ENCODE assay signal across 29 cellular contexts in the genomic region with DNA sequence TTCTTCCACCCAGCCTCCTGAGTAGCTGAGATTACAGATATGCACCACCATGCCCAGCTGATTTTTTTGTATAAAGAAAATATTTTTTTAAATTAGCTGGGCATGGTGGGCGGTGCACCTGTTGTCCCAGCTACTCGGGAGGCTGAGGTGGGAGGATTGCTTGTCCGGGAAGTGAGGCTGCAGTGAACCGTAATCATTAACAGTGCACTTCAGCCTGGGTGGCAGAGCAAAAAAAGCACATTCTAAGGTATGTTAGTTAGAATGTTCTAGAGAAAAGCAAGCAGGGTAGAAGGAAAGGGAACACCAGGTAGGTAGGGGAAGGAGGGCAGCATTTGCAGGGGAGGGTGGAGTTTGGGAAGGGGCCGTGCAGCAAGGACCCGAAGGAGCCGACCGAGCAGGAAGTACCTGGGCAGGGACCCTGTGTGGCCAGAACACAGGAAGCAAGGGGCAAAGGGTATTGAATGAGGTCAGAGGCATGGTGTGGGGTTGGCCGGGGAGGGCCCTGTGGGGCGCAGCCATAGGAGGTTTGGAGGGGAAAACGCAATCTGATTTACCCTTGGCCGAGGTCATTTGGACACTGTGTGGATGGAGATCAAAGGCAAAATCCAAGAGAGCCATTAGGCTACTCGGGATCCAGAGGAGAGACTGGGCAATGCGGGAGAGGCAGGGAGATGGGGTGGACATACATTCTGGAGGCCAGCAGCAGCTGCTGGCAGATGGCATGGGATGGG. TPM values are rescaled to one million over a fixed set of nuclear protein-coding genes. Genes with fewer than 3 reads are reported as not detected.
DNase-seq lines count a peak whose midpoint lies in the region; ATAC-seq and TF ChIP-seq lines count a peak whose summit lies in the region.
"Had no signal": no experiment of that assay in that cellular context is flagged by ENCODE, and none has a peak within 500 bp of the region (broad histone marks: within the 10 kb centered on the region; RNA-seq: fewer than 3 reads in every experiment).

No MANE protein-coding gene starts in this region.

- TF ChIP-seq CTCF in OCI-LY3 (IDR thresholded peaks at IDR 0.05; ENCODE audit: low read depth, low read length) (no peak), endodermal cell (conservative IDR thresholded peaks at IDR 0.05) (no peak), spleen (IDR thresholded peaks at IDR 0.05 in 8 of 11, conservative IDR thresholded peaks at IDR 0.05 in 3 of 11) (no peak), PC-9 (conservative IDR thresholded peaks at IDR 0.05) (no peak), Peyer's patch (IDR thresholded peaks at IDR 0.05) (no peak)

- H3K9ac ChIP-seq in OCI-LY3 (ENCODE audit: low read length), result peak overlapping the region; percentile 79
- no peak overlapping the region for H3K9ac ChIP-seq in endodermal cell (ENCODE audit: extremely low read depth, low read length, poor library complexity, severe bottlenecking)

- H3K4me3 ChIP-seq in OCI-LY3 (ENCODE audit: low read length) (peak overlapping the region; percentile 47), endodermal cell (ENCODE audit: low read length) (no peak overlapping the region), spleen (no peak overlapping the region), PC-9 (no peak overlapping the region), Peyer's patch (no peak overlapping the region)
- H3K4me3 ChIP-seq: smooth muscle cell had no signal

- no peak for DNase-seq in activated T-cell treated with anti-CD3 and anti-CD28 coated beads, Interleukin-2, amount 50 U/mL, for 24 hours
- no peak for DNase-seq in activated T-cell treated with anti-CD3 and anti-CD28 coated beads, Interleukin-2, amount 50 U/mL, for 72 hours
- DNase-seq in endodermal cell (no peak), spleen (no peak), 8988T (no peak), PC-9 (no peak), Peyer's patch (no peak)
- DNase-seq: activated CD4-positive, CD25-positive, alpha-beta regulatory T cell treated with anti-CD3 and anti-CD28 coated beads, Interleukin-2, amount 50 U/mL, for 72 hours; activated CD8-positive, alpha-beta T cell treated with anti-CD3 and anti-CD28 coated beads, Interleukin-2, amount 10 ng/mL, durations not matched to agents 7 days and 5 days; activated naive CD4-positive, alpha-beta T cell treated with anti-CD3 and anti-CD28 coated beads, Interleukin-2, amount 50 U/mL, for 16 hours; activated T-cell treated with anti-CD3 and anti-CD28 coated beads, Interleukin-2, amount 50 U/mL, for 1 hour; CD8-positive, alpha-beta memory T cell; effector CD8-positive, alpha-beta T cell; hypothalamus; islet precursor cell; NCI-H1417 treated with DMSO at 0.1 percent for 48 hours; NCI-H2107; NCI-H510A; nucleus accumbens; SHP77; stimulated activated CD4-positive, alpha-beta T cell treated with anti-CD3 and anti-CD28 coated beads, Interleukin-2, amount 100 ng/mL, for 48 hours; stimulated activated naive CD4-positive, alpha-beta T cell treated with Interleukin-2 at 50 U/mL for 16 hours; trophoblast cell had no signal

- H3K36me3 ChIP-seq in OCI-LY3 (replicated peaks; ENCODE audit: low read depth, low read length) (no peaks in the 10 kb centered on the region), endodermal cell (ENCODE audit: control insufficient read depth, insufficient read depth, low read length) (no peaks in the 10 kb centered on the region), spleen (no peaks in the 10 kb centered on the region), PC-9 (ENCODE audit: low read depth) (no peaks in the 10 kb centered on the region), Peyer's patch (no peaks in the 10 kb centered on the region)

- H3K4me1 Mint-ChIP-seq in activated T-cell treated with anti-CD3 and anti-CD28 coated beads, Interleukin-2, amount 50 U/mL, for 24 hours (ENCODE audit: low read depth), result peaks cover 18% of the 10 kb centered on the region
- H3K4me1 Mint-ChIP-seq in activated T-cell treated with anti-CD3 and anti-CD28 coated beads, Interleukin-2, amount 50 U/mL, for 72 hours (ENCODE audit: low read depth), result peaks cover 19% of the 10 kb centered on the region
- H3K4me1 Mint-ChIP-seq in endodermal cell, result peaks cover 4% of the 10 kb centered on the region

- TF ChIP-seq POLR2A in spleen (IDR thresholded peaks at IDR 0.05), result no peak
- TF ChIP-seq POLR2A in Peyer's patch (IDR thresholded peaks at IDR 0.05), result no peak

- H2AFZ ChIP-seq in OCI-LY3 (ENCODE audit: low read depth, low read length) (no peak overlapping the region), PC-9 (no peak overlapping the region)

- 88 to 93% methylated on average over 9 to 14 of the region's 14 CpGs for WGBS in endodermal cell (ENCODE audit: insufficient coverage in 1 of 2, insufficient read length in 1 of 2), 2 experiments
- WGBS in spleen, 5 donors, result 59 to 67% (median 64%) methylated on average over 14 of the region's 14 CpGs

- H3K9me3 ChIP-seq in OCI-LY3 (ENCODE audit: insufficient read depth, low read length) (no peaks in the 10 kb centered on the region), endodermal cell (ENCODE audit: control insufficient read depth, low read length) (no peaks in the 10 kb centered on the region), spleen (no peaks in the 10 kb centered on the region), PC-9 (ENCODE audit: insufficient read depth, low read depth) (no peaks in the 10 kb centered on the region), Peyer's patch (no peaks in the 10 kb centered on the region)

- intact Hi-C loops in spleen (cut with DNase I; ENCODE audit: low total_unique reads), result no loop called here
- intact Hi-C loops in PC-9 (cut with micrococcal nuclease; ENCODE audit: unreplicated experiment), result no loop called here

- no peaks in the 10 kb centered on the region for H3K9me2 ChIP-seq in PC-9 (ENCODE audit: insufficient read depth)

- H3K79me2 ChIP-seq in OCI-LY3 (ENCODE audit: low read length) (peaks cover 6% of the 10 kb centered on the region; the same call in 1 of the 2 replicates), PC-9 (ENCODE audit: low read depth) (no peaks in the 10 kb centered on the region)

- POLR2A ChIA-PET in PC-9 (lab: Charles Lee; ENCODE audit: unreplicated experiment), result no interaction called here

- peak overlapping the region; percentile 28 for H3K27ac Mint-ChIP-seq in activated T-cell treated with anti-CD3 and anti-CD28 coated beads, Interleukin-2, amount 50 U/mL, for 24 hours
- H3K27ac Mint-ChIP-seq in activated T-cell treated with anti-CD3 and anti-CD28 coated beads, Interleukin-2, amount 50 U/mL, for 72 hours, result no peak overlapping the region
- peak overlapping the region; percentile 15 for H3K27ac Mint-ChIP-seq in endodermal cell
- H3K27ac Mint-ChIP-seq: activated CD8-positive, alpha-beta T cell treated with anti-CD3 and anti-CD28 coated beads, Interleukin-2, amount 10 ng/mL, durations not matched to agents 7 days and 5 days had no signal

- no peak for ATAC-seq in activated T-cell treated with anti-CD3 and anti-CD28 coated beads, Interleukin-2, amount 50 U/mL, for 72 hours (replicated peaks in 1 of 2)
- ATAC-seq: activated CD8-positive, alpha-beta T cell treated with anti-CD3 and anti-CD28 coated beads, Interleukin-2, amount 10 ng/mL, durations not matched to agents 7 days and 5 days had no signal

- CTCF ChIA-PET in PC-9 (lab: Charles Lee), result interaction anchor here (0.6 kb wide), 1 partner anchor 19 kb away, joined by 11 read pairs; no protein-coding TSS in a partner anchor

- H3K4me1 ChIP-seq in OCI-LY3 (ENCODE audit: low read length) (peaks cover 96% of the 10 kb centered on the region), endodermal cell (ENCODE audit: control insufficient read depth, insufficient read depth, low read length) (no peaks in the 10 kb centered on the region), spleen (peaks cover 31 to 93% (median 68%) of the 10 kb centered on the region in 6 donors), PC-9 (replicated peaks; ENCODE audit: insufficient read depth) (peaks cover 29% of the 10 kb centered on the region), Peyer's patch (peaks cover 10 to 44% (median 23%) of the 10 kb centered on the region in 4 donors)

- no peaks in the 10 kb centered on the region for H3K9me3 Mint-ChIP-seq in activated T-cell treated with anti-CD3 and anti-CD28 coated beads, Interleukin-2, amount 50 U/mL, for 24 hours
- H3K9me3 Mint-ChIP-seq in activated T-cell treated with anti-CD3 and anti-CD28 coated beads, Interleukin-2, amount 50 U/mL, for 72 hours, result no peaks in the 10 kb centered on the region
- no peaks in the 10 kb centered on the region for H3K9me3 Mint-ChIP-seq in endodermal cell
- H3K9me3 Mint-ChIP-seq: CD8-positive, alpha-beta memory T cell had no signal

- no peaks in the 10 kb centered on the region for H3K27me3 ChIP-seq in OCI-LY3 (ENCODE audit: low read depth, low read length)
- no peaks in the 10 kb centered on the region for H3K27me3 ChIP-seq in endodermal cell (ENCODE audit: control insufficient read depth, insufficient read depth, low read length, poor library complexity, severe bottlenecking)
- H3K27me3 ChIP-seq in spleen (replicated peaks in 1 of 7), result no peaks in the 10 kb centered on the region
- no peaks in the 10 kb centered on the region for H3K27me3 ChIP-seq in PC-9 (ENCODE audit: insufficient read depth, low read depth)
- no peaks in the 10 kb centered on the region for H3K27me3 ChIP-seq in Peyer's patch

- no TSS peak for BruUV-seq in PC-9 (replicated peaks; lab: Mats Ljungman, UMichigan)

- peaks cover 22% of the 10 kb centered on the region; the same call in 1 of the 2 replicates for H3F3A ChIP-seq in PC-9 (ENCODE audit: insufficient read depth, low read depth)

- H3K27ac ChIP-seq in OCI-LY3 (ENCODE audit: low read length) (peak overlapping the region; percentile 94), endodermal cell (ENCODE audit: low read depth, low read length) (no peak overlapping the region), spleen (peak overlapping the region in 6 of 8 donors; percentile 75 to 91 (median 80)), PC-9 (no peak overlapping the region), Peyer's patch (peak overlapping the region in 1 of 4 donors; percentile 60)
- H3K27ac ChIP-seq: 22Rv1 had no signal

- H3K4me2 ChIP-seq in OCI-LY3 (ENCODE audit: low read length) (peak overlapping the region; percentile 71), PC-9 (no peak overlapping the region)
- H3K4me2 ChIP-seq: smooth muscle cell had no signal

- H3K4me3 Mint-ChIP-seq in activated T-cell treated with anti-CD3 and anti-CD28 coated beads, Interleukin-2, amount 50 U/mL, for 24 hours, result no peak overlapping the region
- H3K4me3 Mint-ChIP-seq in activated T-cell treated with anti-CD3 and anti-CD28 coated beads, Interleukin-2, amount 50 U/mL, for 72 hours, result no peak overlapping the region
- H3K4me3 Mint-ChIP-seq in endodermal cell, result no peak overlapping the region
- H3K4me3 Mint-ChIP-seq: activated CD8-positive, alpha-beta T cell treated with anti-CD3 and anti-CD28 coated beads, Interleukin-2, amount 10 ng/mL, durations not matched to agents 7 days and 5 days had no signal

- H4K20me1 ChIP-seq in OCI-LY3 (ENCODE audit: insufficient read depth, low read length) (no peaks in the 10 kb centered on the region), PC-9 (ENCODE audit: insufficient read depth) (no peaks in the 10 kb centered on the region)

- no peaks in the 10 kb centered on the region for H3K36me3 Mint-ChIP-seq in activated T-cell treated with anti-CD3 and anti-CD28 coated beads, Interleukin-2, amount 50 U/mL, for 24 hours (ENCODE audit: low read depth)
- H3K36me3 Mint-ChIP-seq in activated T-cell treated with anti-CD3 and anti-CD28 coated beads, Interleukin-2, amount 50 U/mL, for 72 hours (ENCODE audit: insufficient read depth in 2 of 2), result no peaks in the 10 kb centered on the region
- H3K36me3 Mint-ChIP-seq in endodermal cell (ENCODE audit: low read depth), result no peaks in the 10 kb centered on the region
- H3K36me3 Mint-ChIP-seq: CD8-positive, alpha-beta memory T cell had no signal

- no peaks in the 10 kb centered on the region for H3K27me3 Mint-ChIP-seq in activated T-cell treated with anti-CD3 and anti-CD28 coated beads, Interleukin-2, amount 50 U/mL, for 24 hours
- H3K27me3 Mint-ChIP-seq in activated T-cell treated with anti-CD3 and anti-CD28 coated beads, Interleukin-2, amount 50 U/mL, for 72 hours (ENCODE audit: low read depth), result no peaks in the 10 kb centered on the region
- H3K27me3 Mint-ChIP-seq in endodermal cell (ENCODE audit: insufficient read depth), result peaks cover under 1% of the 10 kb centered on the region
- H3K27me3 Mint-ChIP-seq: CD8-positive, alpha-beta memory T cell had no signal

RNA-seq across cellular contexts. Expression of a gene that starts 2.3 kb away (rescaled TPM):
- under 1 TPM in 1 of 2 donors, not detected in 1; 0.58 TPM for total RNA-seq in activated T-cell treated with anti-CD3 and anti-CD28 coated beads, Interleukin-2, amount 50 U/mL, for 72 hours
- total RNA-seq in endodermal cell (not detected), spleen (1 to 10 TPM in 2 of 7 donors, under 1 TPM in 2, not detected in 3; 0.19 to 3.0 (median 0.95) TPM), PC-9 (2021) (not detected in 2 replicates), Peyer's patch (1 to 10 TPM in 1 of 4 donors, not detected in 3; 1.6 TPM)
- not detected for polyA plus RNA-seq in endodermal cell (2013, experiment 1 of 2)
- not detected for polyA plus RNA-seq in endodermal cell (2013, experiment 2 of 2)
- under 1 TPM in 2 of 3 donors, not detected in 1; 0.46 TPM for polyA plus RNA-seq in spleen
- total RNA-seq: activated CD8-positive, alpha-beta T cell treated with anti-CD3 and anti-CD28 coated beads, Interleukin-2, amount 10 ng/mL, durations not matched to agents 7 days and 5 days; CD8-positive, alpha-beta memory T cell; MCF 10A; mucosa of gallbladder; renal cortical epithelial cell; smooth muscle cell had no signal
- polyA plus RNA-seq: CD8-positive, alpha-beta memory T cell had no signal

RNA-seq across cellular contexts. Expression of a gene that starts 17.9 kb away (rescaled TPM):
- 100 to 1,000 TPM; 102 to 124 TPM for total RNA-seq in activated T-cell treated with anti-CD3 and anti-CD28 coated beads, Interleukin-2, amount 50 U/mL, for 72 hours
- total RNA-seq in endodermal cell (1 to 10 TPM in 1 of 2 donors, under 1 TPM in 1; 0.90 to 3.0 TPM), spleen (100 to 1,000 TPM; 116 to 222 (median 205) TPM), PC-9 (2021) (1.9 and 2.6 TPM in 2 replicates), Peyer's patch (10 to 100 TPM in 3 of 4 donors, 1 to 10 TPM in 1; 10.0 to 66.8 (median 22.5) TPM)
- polyA plus RNA-seq in endodermal cell (2013, experiment 1 of 2), result 0.07 TPM
- polyA plus RNA-seq in endodermal cell (2013, experiment 2 of 2), result 0.12 TPM
- 100 to 1,000 TPM; 103 to 191 (median 158) TPM for polyA plus RNA-seq in spleen
- total RNA-seq: MCF 10A had no signal

RNA-seq across cellular contexts. Expression of a gene that starts 19.9 kb away (rescaled TPM):
- 100 to 1,000 TPM; 129 to 137 TPM for total RNA-seq in activated T-cell treated with anti-CD3 and anti-CD28 coated beads, Interleukin-2, amount 50 U/mL, for 72 hours
- 100 to 1,000 TPM; 143 to 149 TPM for total RNA-seq in endodermal cell
- 30.0 TPM for polyA plus RNA-seq in endodermal cell (2013, experiment 1 of 2)
- polyA plus RNA-seq in endodermal cell (2013, experiment 2 of 2), result 29.6 TPM
- total RNA-seq in spleen, result 100 to 1,000 TPM; 169 to 425 (median 354) TPM
- polyA plus RNA-seq in spleen, result 100 to 1,000 TPM; 132 to 269 (median 252) TPM
- 97.7 and 116 TPM in 2 replicates for total RNA-seq in PC-9 (2021)
- 100 to 1,000 TPM in 1 of 4 donors, 10 to 100 TPM in 3; 54.5 to 107 (median 94.9) TPM for total RNA-seq in Peyer's patch

RNA-seq across cellular contexts. Expression of a gene that starts 19.9 kb away (rescaled TPM):
- total RNA-seq in activated T-cell treated with anti-CD3 and anti-CD28 coated beads, Interleukin-2, amount 50 U/mL, for 72 hours, result 10 to 100 TPM; 87.6 to 92.0 TPM
- total RNA-seq in endodermal cell, result 10 to 100 TPM; 39.2 to 39.6 TPM
- 21.7 TPM for polyA plus RNA-seq in endodermal cell (2013, experiment 1 of 2)
- polyA plus RNA-seq in endodermal cell (2013, experiment 2 of 2), result 16.9 TPM
- total RNA-seq in spleen, result 100 to 1,000 TPM; 107 to 179 (median 137) TPM
- polyA plus RNA-seq in spleen, result 100 to 1,000 TPM; 152 to 201 (median 170) TPM
- total RNA-seq in PC-9 (2021), result 91.9 and 95.0 TPM in 2 replicates
- total RNA-seq in Peyer's patch, result 10 to 100 TPM; 51.2 to 87.2 (median 77.3) TPM

RNA-seq across cellular contexts. Expression of a gene that starts 38.4 kb away (rescaled TPM):
- total RNA-seq in activated T-cell treated with anti-CD3 and anti-CD28 coated beads, Interleukin-2, amount 50 U/mL, for 72 hours, result 10 to 100 TPM; 90.6 to 90.9 TPM
- total RNA-seq in endodermal cell (10 to 100 TPM; 81.0 to 97.4 TPM), spleen (10 to 100 TPM in 5 of 7 donors, 1 to 10 TPM in 2; 3.7 to 18.7 (median 10.5) TPM), PC-9 (2021) (137 and 147 TPM in 2 replicates), Peyer's patch (10 to 100 TPM in 2 of 4 donors, 1 to 10 TPM in 2; 6.2 to 46.2 (median 10.1) TPM)
- 44.3 TPM for polyA plus RNA-seq in endodermal cell (2013, experiment 1 of 2)
- 48.8 TPM for polyA plus RNA-seq in endodermal cell (2013, experiment 2 of 2)
- 10 to 100 TPM in 2 of 3 donors, 1 to 10 TPM in 1; 3.9 to 20.4 (median 19.8) TPM for polyA plus RNA-seq in spleen

Comparison
In these comparisons a context has a peak if more than half of its experiments do, and no peak if none do; other contexts are left out.
1. H3K27ac ChIP-seq: peak in OCI-LY3 (single experiment) and spleen (6 of 8); none in endodermal cell (single experiment) and PC-9 (single experiment).